In the genomic region with DNA sequence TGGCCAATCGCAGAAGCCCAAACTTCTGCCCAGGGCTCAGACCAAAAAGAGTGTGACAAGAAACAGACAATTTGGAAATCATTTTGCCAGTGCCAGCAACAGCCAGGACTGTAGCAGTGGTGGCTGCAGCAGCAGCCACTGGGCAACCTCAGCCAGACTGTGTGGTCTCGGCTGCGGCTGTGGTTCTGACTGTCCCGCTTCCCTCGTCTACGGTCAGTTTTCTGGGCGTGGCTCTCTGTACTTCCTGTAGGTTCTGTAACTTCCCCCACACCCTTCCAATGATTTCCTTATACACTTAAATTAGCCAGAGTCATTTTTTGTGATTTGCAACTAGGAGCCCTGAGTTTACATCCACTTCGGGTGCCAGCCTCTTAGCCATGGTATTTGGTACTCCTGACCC, we compare ENCODE assay signal across 13 cellular contexts. TPM values are rescaled to one million over a fixed set of nuclear protein-coding genes. Genes with fewer than 3 reads are reported as not detected.
A peak's percentile ranks its signal among the peaks of the same experiment; 100 is the strongest.
DNase-seq lines count a peak whose midpoint lies in the region; ATAC-seq lines count a peak whose summit lies in the region.
"Had no signal": no experiment of that assay in that cellular context is flagged by ENCODE, and none has a peak within 500 bp of the region (broad histone marks: within the 10 kb centered on the region; RNA-seq: fewer than 3 reads in every experiment).

No MANE protein-coding gene starts in this region.

- H3K4me1 Mint-ChIP-seq in effector memory CD8-positive, alpha-beta T cell (ENCODE audit: low read depth in 2 of 2), result peaks cover 37 to 49% of the 10 kb centered on the region in 2 donors

- H3K36me3 Mint-ChIP-seq in effector memory CD8-positive, alpha-beta T cell (ENCODE audit: insufficient read depth), result peaks cover 4% of the 10 kb centered on the region

- H3K27me3 Mint-ChIP-seq in effector memory CD8-positive, alpha-beta T cell, result no peaks in the 10 kb centered on the region

- H3K9me3 Mint-ChIP-seq in effector memory CD8-positive, alpha-beta T cell, result no peaks in the 10 kb centered on the region

- H3K27ac ChIP-seq in caudate nucleus (ENCODE audit: low read depth, low read length), result no peak overlapping the region
- H3K27ac ChIP-seq: skin epidermis had no signal

- peak overlapping the region; percentile 25 to 64 for H3K4me3 Mint-ChIP-seq in effector memory CD8-positive, alpha-beta T cell

- ATAC-seq in effector memory CD8-positive, alpha-beta T cell (replicated peaks), result peak; percentile 49

- DNase-seq in CD1c-positive myeloid dendritic cell (ENCODE audit: extremely low spot score), result peak; percentile 82
- peak; percentile 66 for DNase-seq in NOMO-1 treated with dmso at 0.1 percent for 144 hours (lab: John Stamatoyannopoulos, UW; ENCODE audit: unreplicated experiment)
- DNase-seq in effector memory CD8-positive, alpha-beta T cell, result no peak
- peak; percentile 57 for DNase-seq in myocyte (ENCODE audit: low read depth)
- DNase-seq in NCI-H510A treated with DMSO at 0.1 percent for 48 hours (lab: John Stamatoyannopoulos, UW), result no peak
- DNase-seq in T-helper 9 cell, result no peak
- DNase-seq in caudate nucleus (lab: John Stamatoyannopoulos, UW), result no peak
- DNase-seq in NCI-H69 (lab: John Stamatoyannopoulos, UW), result no peak
- DNase-seq: activated CD4-positive, CD25-positive, alpha-beta regulatory T cell; activated effector memory CD4-positive, alpha-beta T cell treated with Interleukin-2 at 50 U/mL for 16 hours; foreskin melanocyte; NCI-H1694 had no signal

- H3K27ac Mint-ChIP-seq in effector memory CD8-positive, alpha-beta T cell, result peak overlapping the region; percentile 59 to 83

RNA-seq across cellular contexts. Expression of gene CYTH3, which starts 39.9 kb away (rescaled TPM):
- 27.4 and 58.6 TPM in 2 replicates for total RNA-seq in myocyte
- polyA plus RNA-seq in myocyte (2012), result 88.7 TPM

Comparison
In these comparisons a context has a peak if more than half of its experiments do, and no peak if none do; other contexts are left out.
1. DNase-seq: peak in CD1c-positive myeloid dendritic cell (single experiment), NOMO-1 treated with dmso at 0.1 percent for 144 hours (single experiment) and myocyte (single experiment); none in effector memory CD8-positive, alpha-beta T cell (0 of 3), NCI-H510A treated with DMSO at 0.1 percent for 48 hours (single experiment), T-helper 9 cell (single experiment), caudate nucleus (0 of 61) and NCI-H69 (single experiment).